ENCODE assay signal across 1 cellular context in genomic region chr12:62603061-62603810, GRCh38.
A peak's percentile ranks its signal among the peaks of the same experiment; 100 is the strongest.
TF ChIP-seq lines count a peak whose summit lies in the region.

No MANE protein-coding gene starts in this region.

TF ChIP-seq in GM12878, 131 proteins besides CTCF, POLR2A, EP300 and RAD21 (continued from another document and continues in another):
- TF ChIP-seq CEBPZ (IDR thresholded peaks at IDR 0.05; ENCODE audit: low read depth, low read length) = no peak
- no peak for TF ChIP-seq GABPA (IDR thresholded peaks at IDR 0.05; ENCODE audit: low read depth)
- TF ChIP-seq MEF2B (IDR thresholded peaks at IDR 0.05; ENCODE audit: partially characterized antibody, poor library complexity, severe bottlenecking) = no peak
- peak; percentile 84 for TF ChIP-seq NKRF (conservative IDR thresholded peaks at IDR 0.05)
- TF ChIP-seq CHD1 (IDR thresholded peaks at IDR 0.05; ENCODE audit: low read depth, low read length) = no peak
- TF ChIP-seq ASH2L (IDR thresholded peaks at IDR 0.05; ENCODE audit: borderline replicate concordance, low read depth) = no peak
- peak; percentile 27; the same call in 1 of the 2 replicates for TF ChIP-seq MLLT1 (IDR thresholded peaks at IDR 0.05)
- TF ChIP-seq ATF2 (IDR thresholded peaks at IDR 0.05; ENCODE audit: low read length) = no peak; the same call in 1 of the 2 replicates
- no peak for TF ChIP-seq STAT3 (IDR thresholded peaks at IDR 0.05; ENCODE audit: low read depth, low read length)
- TF ChIP-seq PBX3 (IDR thresholded peaks at IDR 0.05; ENCODE audit: insufficient replicate concordance, low read depth, low read length) = no peak
- TF ChIP-seq DPF2 (IDR thresholded peaks at IDR 0.05) = peak; percentile 95
- peak; percentile 89; the same call in 1 of the 2 replicates for TF ChIP-seq RB1 (IDR thresholded peaks at IDR 0.05; ENCODE audit: borderline replicate concordance)
- TF ChIP-seq ESRRA (IDR thresholded peaks at IDR 0.05; ENCODE audit: low read length) = no peak
- TF ChIP-seq TCF12 (IDR thresholded peaks at IDR 0.05; ENCODE audit: low read depth, low read length) = peak; percentile 31; the same call in 1 of the 2 replicates
- no peak; the same call in none of the 2 replicates for TF ChIP-seq SMAD5 (IDR thresholded peaks at IDR 0.05; ENCODE audit: low read depth)
- TF ChIP-seq SMC3 (IDR thresholded peaks at IDR 0.05; ENCODE audit: borderline replicate concordance, low read length) = no peak
- TF ChIP-seq CREM (IDR thresholded peaks at IDR 0.05; ENCODE audit: low read depth) = peak; percentile 49; the same call in 1 of the 2 replicates
- TF ChIP-seq MTA3 (IDR thresholded peaks at IDR 0.05; ENCODE audit: borderline replicate concordance, low read length) = no peak
- no peak for TF ChIP-seq SREBF2 (IDR thresholded peaks at IDR 0.05; ENCODE audit: low read length)
- TF ChIP-seq CBX3 (IDR thresholded peaks at IDR 0.05; ENCODE audit: borderline replicate concordance, low read depth) = no peak
- no peak; the same call in 1 of the 2 replicates for TF ChIP-seq ZNF207 (IDR thresholded peaks at IDR 0.05; ENCODE audit: borderline replicate concordance)
- TF ChIP-seq STAT1 (conservative IDR thresholded peaks at IDR 0.05) = 0 out of 2 replicates have a peak, but pooled peaks have one; percentile 24
- no peak for TF ChIP-seq RBBP5 (conservative IDR thresholded peaks at IDR 0.05)
- TF ChIP-seq KLF5 (IDR thresholded peaks at IDR 0.05; ENCODE audit: partially characterized antibody) = no peak
- no peak; the same call in 1 of the 2 replicates for TF ChIP-seq ELK1 (IDR thresholded peaks at IDR 0.05; ENCODE audit: low read depth, low read length)
- TF ChIP-seq ZBTB11 (CRISPR knock-in tag; IDR thresholded peaks at IDR 0.05) = no peak
- no peak; the same call in none of the 2 replicates for TF ChIP-seq CHD2 (IDR thresholded peaks at IDR 0.05; ENCODE audit: borderline replicate concordance, low read depth, low read length)
- TF ChIP-seq CUX1 (IDR thresholded peaks at IDR 0.05; ENCODE audit: insufficient replicate concordance, low read depth, low read length) = no peak
- no peak; the same call in 1 of the 2 replicates for TF ChIP-seq NFXL1 (IDR thresholded peaks at IDR 0.05; ENCODE audit: borderline replicate concordance)
- peak; percentile 50; the same call in 1 of the 2 replicates for TF ChIP-seq BCLAF1 (IDR thresholded peaks at IDR 0.05)
